1 cellular context compared by ENCODE assay signal in the genomic region with DNA sequence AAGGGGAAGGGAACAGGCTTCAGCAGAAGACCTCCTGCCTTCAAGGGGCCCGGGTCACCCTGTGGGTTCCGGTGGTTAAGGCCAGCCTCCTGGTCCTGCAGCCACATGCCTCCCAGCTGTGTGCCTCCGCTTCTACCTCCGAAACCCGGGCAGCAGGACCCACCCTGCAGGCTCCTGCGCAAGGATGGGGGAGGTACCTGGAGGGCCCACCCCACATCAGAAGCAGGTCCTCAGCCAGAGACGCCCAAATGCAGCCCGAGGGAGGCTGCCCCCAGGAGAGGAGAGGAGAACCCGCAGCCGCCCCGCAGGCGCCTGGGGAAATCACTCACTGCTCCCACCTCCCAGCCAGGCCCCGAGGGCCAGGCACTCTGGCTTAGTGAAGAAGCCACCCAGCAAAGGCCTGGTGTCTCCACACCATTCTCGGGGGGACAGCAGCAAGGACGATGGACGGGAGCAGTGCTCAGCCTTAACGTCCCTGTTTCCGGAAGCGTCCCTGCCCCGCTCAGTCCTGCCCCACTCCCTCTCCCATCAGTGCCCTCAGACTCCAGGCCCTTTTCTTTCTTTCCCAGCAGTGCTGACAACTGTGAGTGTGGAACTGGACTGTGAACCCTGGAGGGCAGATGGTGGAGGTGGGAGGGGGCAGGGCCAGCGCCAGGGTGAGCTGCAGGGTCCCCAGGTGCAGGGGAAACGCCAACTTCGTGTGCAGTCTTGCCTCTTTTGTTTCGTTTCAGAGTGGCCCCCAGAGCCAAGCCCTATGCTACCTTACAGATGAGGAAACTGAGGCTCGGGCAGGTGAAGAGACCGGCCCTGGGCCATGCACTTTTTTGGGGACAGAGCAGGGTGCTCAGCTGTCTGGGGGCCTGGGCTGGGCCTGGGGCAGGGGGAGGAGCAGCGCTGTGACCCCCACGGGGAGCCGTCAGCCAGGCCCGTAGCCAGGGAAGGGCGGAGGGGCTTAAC.
A peak's percentile ranks its signal among the peaks of the same experiment; 100 is the strongest.
TF ChIP-seq lines count a peak whose summit lies in the region.

No MANE protein-coding gene starts in this region.

TF ChIP-seq in HepG2, 621 proteins besides CTCF, POLR2A, EP300 and RAD21 (continued from another document and continues in another):
- no peak for TF ChIP-seq ZBTB14 (CRISPR knock-in tag; IDR thresholded peaks at IDR 0.05)
- TF ChIP-seq ZNF777 (CRISPR knock-in tag; IDR thresholded peaks at IDR 0.05) = peak; percentile 55; the same call in 1 of the 2 replicates
- no peak; the same call in 1 of the 2 replicates for TF ChIP-seq ZBTB25 (CRISPR knock-in tag; IDR thresholded peaks at IDR 0.05)
- TF ChIP-seq, protein P1, sequence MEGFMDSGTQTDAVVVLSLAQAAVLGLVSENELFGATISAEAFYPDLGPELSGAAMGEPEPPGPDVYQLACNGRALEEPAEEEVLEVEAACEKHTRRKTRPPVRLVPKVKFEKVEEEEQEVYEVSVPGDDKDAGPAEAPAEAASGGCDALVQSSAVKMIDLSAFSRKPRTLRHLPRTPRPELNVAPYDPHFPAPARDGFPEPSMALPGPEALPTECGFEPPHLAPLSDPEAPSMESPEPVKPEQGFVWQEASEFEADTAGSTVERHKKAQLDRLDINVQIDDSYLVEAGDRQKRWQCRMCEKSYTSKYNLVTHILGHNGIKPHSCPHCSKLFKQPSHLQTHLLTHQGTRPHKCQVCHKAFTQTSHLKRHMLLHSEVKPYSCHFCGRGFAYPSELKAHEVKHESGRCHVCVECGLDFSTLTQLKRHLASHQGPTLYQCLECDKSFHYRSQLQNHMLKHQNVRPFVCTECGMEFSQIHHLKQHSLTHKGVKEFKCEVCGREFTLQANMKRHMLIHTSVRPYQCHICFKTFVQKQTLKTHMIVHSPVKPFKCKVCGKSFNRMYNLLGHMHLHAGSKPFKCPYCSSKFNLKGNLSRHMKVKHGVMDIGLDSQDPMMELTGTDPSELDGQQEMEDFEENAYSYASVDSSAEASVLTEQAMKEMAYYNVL (CRISPR knock-in tag; IDR thresholded peaks at IDR 0.05; ENCODE audit: borderline replicate concordance) = no peak
- TF ChIP-seq PHB2 (IDR thresholded peaks at IDR 0.05; ENCODE audit: partially characterized antibody) = no peak
- no peak for TF ChIP-seq IKZF4 (CRISPR knock-in tag; IDR thresholded peaks at IDR 0.05; ENCODE audit: borderline replicate concordance, low read depth, not compliant biosample characterization)
- TF ChIP-seq, protein P2, sequence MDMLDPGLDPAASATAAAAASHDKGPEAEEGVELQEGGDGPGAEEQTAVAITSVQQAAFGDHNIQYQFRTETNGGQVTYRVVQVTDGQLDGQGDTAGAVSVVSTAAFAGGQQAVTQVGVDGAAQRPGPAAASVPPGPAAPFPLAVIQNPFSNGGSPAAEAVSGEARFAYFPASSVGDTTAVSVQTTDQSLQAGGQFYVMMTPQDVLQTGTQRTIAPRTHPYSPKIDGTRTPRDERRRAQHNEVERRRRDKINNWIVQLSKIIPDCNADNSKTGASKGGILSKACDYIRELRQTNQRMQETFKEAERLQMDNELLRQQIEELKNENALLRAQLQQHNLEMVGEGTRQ (IDR thresholded peaks at IDR 0.05; ENCODE audit: low read depth, low read length) = no peak
- TF ChIP-seq, protein P2 (CRISPR knock-in tag; IDR thresholded peaks at IDR 0.05; ENCODE audit: borderline replicate concordance) = no peak
- TF ChIP-seq RBFOX2 (IDR thresholded peaks at IDR 0.05; ENCODE audit: low read depth, low read length) = peak; percentile 54
- TF ChIP-seq ZNF3 (CRISPR knock-in tag; IDR thresholded peaks at IDR 0.05) = no peak
- TF ChIP-seq U2AF2 (IDR thresholded peaks at IDR 0.05; ENCODE audit: low read depth, low read length) = no peak
- TF ChIP-seq ZNF44 (CRISPR knock-in tag; IDR thresholded peaks at IDR 0.05) = no peak
- no peak for TF ChIP-seq CEBPB (IDR thresholded peaks at IDR 0.05; ENCODE audit: borderline replicate concordance, low read depth, low read length)
- no peak for TF ChIP-seq JUNB (CRISPR knock-in tag; IDR thresholded peaks at IDR 0.05; ENCODE audit: borderline replicate concordance)
- no peak for TF ChIP-seq TFDP1 (CRISPR knock-in tag; IDR thresholded peaks at IDR 0.05; ENCODE audit: borderline replicate concordance)
- no peak for TF ChIP-seq HDAC6 (IDR thresholded peaks at IDR 0.05; ENCODE audit: low read depth, low read length)
- TF ChIP-seq, protein P3, sequence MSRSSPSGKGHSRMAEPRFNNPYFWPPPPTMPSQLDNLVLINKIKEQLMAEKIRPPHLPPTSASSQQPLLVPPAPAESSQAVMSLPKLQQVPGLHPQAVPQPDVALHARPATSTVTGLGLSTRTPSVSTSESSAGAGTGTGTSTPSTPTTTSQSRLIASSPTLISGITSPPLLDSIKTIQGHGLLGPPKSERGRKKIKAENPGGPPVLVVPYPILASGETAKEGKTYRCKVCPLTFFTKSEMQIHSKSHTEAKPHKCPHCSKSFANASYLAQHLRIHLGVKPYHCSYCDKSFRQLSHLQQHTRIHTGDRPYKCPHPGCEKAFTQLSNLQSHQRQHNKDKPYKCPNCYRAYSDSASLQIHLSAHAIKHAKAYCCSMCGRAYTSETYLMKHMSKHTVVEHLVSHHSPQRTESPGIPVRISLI (CRISPR knock-in tag; IDR thresholded peaks at IDR 0.05; ENCODE audit: borderline replicate concordance) = no peak
- TF ChIP-seq ZNF10 (CRISPR knock-in tag; IDR thresholded peaks at IDR 0.05; ENCODE audit: borderline replicate concordance, low read depth) = no peak
- TF ChIP-seq PHF5A (CRISPR knock-in tag; IDR thresholded peaks at IDR 0.05; ENCODE audit: low read depth, unreplicated experiment) = no peak
- no peak for TF ChIP-seq ZNF260 (CRISPR knock-in tag; IDR thresholded peaks at IDR 0.05; ENCODE audit: borderline replicate concordance, low read depth)
- TF ChIP-seq DDIT3 (CRISPR knock-in tag; IDR thresholded peaks at IDR 0.05) = no peak
- TF ChIP-seq, protein P4, sequence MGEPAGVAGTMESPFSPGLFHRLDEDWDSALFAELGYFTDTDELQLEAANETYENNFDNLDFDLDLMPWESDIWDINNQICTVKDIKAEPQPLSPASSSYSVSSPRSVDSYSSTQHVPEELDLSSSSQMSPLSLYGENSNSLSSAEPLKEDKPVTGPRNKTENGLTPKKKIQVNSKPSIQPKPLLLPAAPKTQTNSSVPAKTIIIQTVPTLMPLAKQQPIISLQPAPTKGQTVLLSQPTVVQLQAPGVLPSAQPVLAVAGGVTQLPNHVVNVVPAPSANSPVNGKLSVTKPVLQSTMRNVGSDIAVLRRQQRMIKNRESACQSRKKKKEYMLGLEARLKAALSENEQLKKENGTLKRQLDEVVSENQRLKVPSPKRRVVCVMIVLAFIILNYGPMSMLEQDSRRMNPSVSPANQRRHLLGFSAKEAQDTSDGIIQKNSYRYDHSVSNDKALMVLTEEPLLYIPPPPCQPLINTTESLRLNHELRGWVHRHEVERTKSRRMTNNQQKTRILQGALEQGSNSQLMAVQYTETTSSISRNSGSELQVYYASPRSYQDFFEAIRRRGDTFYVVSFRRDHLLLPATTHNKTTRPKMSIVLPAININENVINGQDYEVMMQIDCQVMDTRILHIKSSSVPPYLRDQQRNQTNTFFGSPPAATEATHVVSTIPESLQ (CRISPR knock-in tag; conservative IDR thresholded peaks at IDR 0.05) = no peak
- no peak for TF ChIP-seq ZNF773 (CRISPR knock-in tag; IDR thresholded peaks at IDR 0.05; ENCODE audit: borderline replicate concordance)
- TF ChIP-seq ZNF546 (CRISPR knock-in tag; conservative IDR thresholded peaks at IDR 0.05) = peak; percentile 58; the same call in 1 of the 2 replicates
- TF ChIP-seq NBN (conservative IDR thresholded peaks at IDR 0.05) = no peak
- no peak for TF ChIP-seq ZNF383 (CRISPR knock-in tag; IDR thresholded peaks at IDR 0.05; ENCODE audit: borderline replicate concordance)
- no peak for TF ChIP-seq RARG (CRISPR knock-in tag; IDR thresholded peaks at IDR 0.05; ENCODE audit: low read depth)
- TF ChIP-seq, protein P5, sequence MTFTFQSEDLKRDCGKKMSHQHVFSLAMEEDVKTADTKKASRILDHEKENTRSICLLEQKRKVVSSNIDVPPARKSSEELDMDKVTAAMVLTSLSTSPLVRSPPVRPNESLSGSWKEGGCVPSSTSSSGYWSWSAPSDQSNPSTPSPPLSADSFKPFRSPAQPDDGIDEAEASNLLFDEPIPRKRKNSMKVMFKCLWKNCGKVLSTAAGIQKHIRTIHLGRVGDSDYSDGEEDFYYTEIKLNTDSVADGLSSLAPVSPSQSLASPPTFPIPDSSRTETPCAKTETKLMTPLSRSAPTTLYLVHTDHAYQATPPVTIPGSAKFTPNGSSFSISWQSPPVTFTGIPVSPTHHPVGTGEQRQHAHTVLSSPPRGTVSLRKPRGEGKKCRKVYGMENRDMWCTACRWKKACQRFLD (CRISPR knock-in tag; IDR thresholded peaks at IDR 0.05; ENCODE audit: borderline replicate concordance) = no peak
- peak; percentile 34; the same call in 1 of the 2 replicates for TF ChIP-seq MIER3 (CRISPR knock-in tag; IDR thresholded peaks at IDR 0.05; ENCODE audit: borderline replicate concordance)
- no peak for TF ChIP-seq KDM2A (CRISPR knock-in tag; IDR thresholded peaks at IDR 0.05; ENCODE audit: borderline replicate concordance, low read depth)
- TF ChIP-seq ARNT (IDR thresholded peaks at IDR 0.05) = no peak
- no peak for TF ChIP-seq MXI1 (IDR thresholded peaks at IDR 0.05; ENCODE audit: borderline replicate concordance, low read depth, low read length)
- no peak for TF ChIP-seq ZNF839 (CRISPR knock-in tag; IDR thresholded peaks at IDR 0.05; ENCODE audit: borderline replicate concordance)
- TF ChIP-seq, protein P6, sequence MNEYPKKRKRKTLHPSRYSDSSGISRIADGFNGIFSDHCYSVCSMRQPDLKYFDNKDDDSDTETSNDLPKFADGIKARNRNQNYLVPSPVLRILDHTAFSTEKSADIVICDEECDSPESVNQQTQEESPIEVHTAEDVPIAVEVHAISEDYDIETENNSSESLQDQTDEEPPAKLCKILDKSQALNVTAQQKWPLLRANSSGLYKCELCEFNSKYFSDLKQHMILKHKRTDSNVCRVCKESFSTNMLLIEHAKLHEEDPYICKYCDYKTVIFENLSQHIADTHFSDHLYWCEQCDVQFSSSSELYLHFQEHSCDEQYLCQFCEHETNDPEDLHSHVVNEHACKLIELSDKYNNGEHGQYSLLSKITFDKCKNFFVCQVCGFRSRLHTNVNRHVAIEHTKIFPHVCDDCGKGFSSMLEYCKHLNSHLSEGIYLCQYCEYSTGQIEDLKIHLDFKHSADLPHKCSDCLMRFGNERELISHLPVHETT (CRISPR knock-in tag; conservative IDR thresholded peaks at IDR 0.05) = no peak
- TF ChIP-seq NFYB (CRISPR knock-in tag; IDR thresholded peaks at IDR 0.05) = no peak
- no peak for TF ChIP-seq GRHL1 (CRISPR knock-in tag; conservative IDR thresholded peaks at IDR 0.05)
- no peak; the same call in 1 of the 2 replicates for TF ChIP-seq BRD4 (CRISPR knock-in tag; IDR thresholded peaks at IDR 0.05)
